Comparison of ENCODE assay signal across 26 cellular contexts in genomic region chr5:67366961-67367360, GRCh38.
"Had no signal": no experiment of that assay in that cellular context is flagged by ENCODE, and none has a peak within 500 bp of the region (broad histone marks: within the 10 kb centered on the region; RNA-seq: fewer than 3 reads in every experiment).

No MANE protein-coding gene starts in this region.

- H3K9ac ChIP-seq: neural progenitor cell, parathyroid adenoma had no signal

- H2AFZ ChIP-seq: hepatocyte, neural progenitor cell, parathyroid adenoma had no signal

- H3K36me3 ChIP-seq: lower lobe of right lung, neural progenitor cell, neutrophil, right atrium auricular region, right lobe of liver, thyroid gland, transverse colon, upper lobe of left lung, vagina had no signal

- H3K4me2 ChIP-seq: hepatocyte, neural progenitor cell, smooth muscle cell had no signal

- H3K9me3 ChIP-seq: lower lobe of right lung, neutrophil, right atrium auricular region, right lobe of liver, testis, thyroid gland, transverse colon, upper lobe of left lung, vagina had no signal

- DNase-seq: islet precursor cell; left ventricle myocardium superior; lower lobe of right lung; mesendoderm; naive B cell; natural killer cell; nephron progenitor cell; right lobe of liver; stimulated activated CD4-positive, alpha-beta T cell treated with anti-CD3 and anti-CD28 coated beads, Interleukin-1b, Interleukin-23, amount 100 ng/mL, for 48 hours; stimulated activated CD4-positive, alpha-beta T cell treated with anti-CD3 and anti-CD28 coated beads, Interleukin-2, amount 100 ng/mL, for 48 hours; stimulated activated CD4-positive, alpha-beta T cell treated with anti-CD3 and anti-CD28 coated beads, Interleukin-4, amount 100 ng/mL, for 4 hours; stimulated activated CD8-positive, alpha-beta memory T cell treated with anti-CD3 and anti-CD28 coated beads, Interleukin-4, amount 100 ng/mL, for 48 hours; stimulated activated naive CD4-positive, alpha-beta T cell treated with Interleukin-2 at 50 U/mL for 16 hours; stimulated activated naive CD8-positive, alpha-beta T cell treated with anti-CD3 and anti-CD28 coated beads, Interleukin-15, amount 100 ng/mL, for 72 hours; testis; thyroid gland; transverse colon; upper lobe of left lung had no signal

- H3K79me2 ChIP-seq: hepatocyte had no signal

- ATAC-seq: left ventricle myocardium superior; lower lobe of right lung; natural killer cell; right lobe of liver; stimulated activated memory B cell treated with anti-CD40 and anti-IgM and Interleukin-4, amounts not matched to agents 10 μg/mL and 1 μg/mL and 100 μg/mL, for 72 hours; stimulated activated naive CD8-positive, alpha-beta T cell treated with anti-CD3 and anti-CD28 coated beads, Interleukin-15, amount 100 ng/mL, for 72 hours had no signal

- H3K27me3 ChIP-seq: hepatocyte, neural progenitor cell, neutrophil, right atrium auricular region, right lobe of liver, testis, thyroid gland, transverse colon, upper lobe of left lung, vagina had no signal

- H3K4me1 ChIP-seq: lower lobe of right lung, neural progenitor cell, right atrium auricular region, testis, transverse colon, upper lobe of left lung had no signal

- H3K4me3 ChIP-seq: hepatocyte, lower lobe of right lung, neural progenitor cell, right atrium auricular region, right lobe of liver, smooth muscle cell, testis, thyroid gland, transverse colon, upper lobe of left lung, vagina had no signal

- H3K27ac ChIP-seq: hepatocyte, lower lobe of right lung, neural progenitor cell, neutrophil, parathyroid adenoma, right atrium auricular region, right lobe of liver, testis, thyroid gland, transverse colon, upper lobe of left lung, vagina had no signal
